In the genomic region with DNA sequence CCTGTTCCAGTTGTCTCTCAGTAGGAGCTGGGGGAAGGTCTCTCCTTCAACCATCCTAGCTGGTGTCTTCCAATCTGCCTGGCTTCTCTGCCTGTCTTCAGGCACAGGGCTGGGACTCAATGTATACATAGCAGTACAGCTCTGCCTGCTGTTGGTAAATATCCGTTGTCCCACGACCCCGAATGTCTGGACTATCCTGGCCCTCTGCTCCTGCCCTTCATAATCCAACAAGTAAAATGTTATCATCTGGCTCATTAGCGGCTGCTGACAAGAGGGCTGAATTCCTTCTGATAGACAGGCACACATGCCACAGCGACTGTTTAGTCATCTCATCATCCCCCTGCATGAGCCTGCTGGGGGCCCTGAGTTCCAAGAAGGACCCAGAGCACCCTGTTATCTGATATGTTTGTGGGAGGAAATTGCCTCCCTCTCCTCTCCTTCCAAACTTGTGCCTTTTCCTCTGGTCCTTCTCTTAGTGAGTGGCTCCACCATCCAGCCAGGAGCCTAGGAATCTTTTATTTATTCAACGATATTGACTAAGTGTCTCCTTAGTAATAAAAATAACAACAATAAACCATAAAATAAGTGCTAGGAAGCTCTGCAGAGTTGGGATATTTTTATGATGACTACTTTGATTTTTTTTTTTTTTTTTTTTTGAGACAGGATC, we compare ENCODE assay signal across 9 cellular contexts. TPM values are rescaled to one million over a fixed set of nuclear protein-coding genes. Genes with fewer than 3 reads are reported as not detected.
DNase-seq lines count a peak whose midpoint lies in the region; ATAC-seq, FAIRE-seq and TF ChIP-seq lines count a peak whose summit lies in the region.
"Had no signal": no experiment of that assay in that cellular context is flagged by ENCODE, and none has a peak within 500 bp of the region (broad histone marks: within the 10 kb centered on the region; RNA-seq: fewer than 3 reads in every experiment).

No MANE protein-coding gene starts in this region.

- no peak for TF ChIP-seq CTCF in osteoblast (IDR thresholded peaks at IDR 0.05; ENCODE audit: extremely low read depth, low read depth, low read length)

- H3K27me3 Mint-ChIP-seq in central memory CD8-positive, alpha-beta T cell, result no peaks in the 10 kb centered on the region
- H3K27me3 Mint-ChIP-seq: activated naive CD4-positive, alpha-beta T cell treated with anti-CD3 and anti-CD28 coated beads, Interleukin-2, amount 50 U/mL, for 24 hours had no signal

- H4K20me1 ChIP-seq in osteoblast (ENCODE audit: insufficient read depth, low read length), result no peaks in the 10 kb centered on the region

- H3K27ac ChIP-seq in osteoblast (ENCODE audit: low read depth, low read length) (peak overlapping the region; percentile 77), small intestine (ENCODE audit: low read depth in 1 of 2, low read length in 1 of 2) (no peak overlapping the region)

- H3K79me2 ChIP-seq in osteoblast (ENCODE audit: insufficient read depth, low read length), result no peaks in the 10 kb centered on the region

- H3K4me3 ChIP-seq in osteoblast (ENCODE audit: insufficient read depth, low read length), result no peak overlapping the region
- no peak overlapping the region for H3K4me3 ChIP-seq in small intestine (ENCODE audit: low read depth in 1 of 2, low read length in 2 of 2)

- H2AFZ ChIP-seq in osteoblast (ENCODE audit: low read length), result peak overlapping the region; percentile 53

- H3K27me3 ChIP-seq in osteoblast (ENCODE audit: insufficient read depth, low read length) (peaks cover 3% of the 10 kb centered on the region), small intestine (ENCODE audit: control insufficient read depth in 2 of 2, insufficient read depth in 2 of 2, low read length in 2 of 2) (no peaks in the 10 kb centered on the region)

- H3K4me1 ChIP-seq in osteoblast (ENCODE audit: insufficient read depth, low read length), result peaks cover 25% of the 10 kb centered on the region
- peaks cover 0 to 2% of the 10 kb centered on the region in 2 donors for H3K4me1 ChIP-seq in small intestine (ENCODE audit: control insufficient read depth in 2 of 2, insufficient read depth in 1 of 2, low read depth in 1 of 2, low read length in 1 of 2)

- H3K4me1 Mint-ChIP-seq in central memory CD8-positive, alpha-beta T cell, result peaks cover 80% of the 10 kb centered on the region

- peak overlapping the region; percentile 56 for H3K4me2 ChIP-seq in osteoblast (ENCODE audit: insufficient read depth, low read length)

- no peak for FAIRE-seq in small intestine (lab: Jason Lieb, UNC)

- H3K9me3 ChIP-seq in osteoblast (ENCODE audit: low read depth, low read length) (no peaks in the 10 kb centered on the region), small intestine (ENCODE audit: control insufficient read depth, low read depth) (no peaks in the 10 kb centered on the region)

- H3K27ac Mint-ChIP-seq in central memory CD8-positive, alpha-beta T cell (ENCODE audit: low read depth), result peak overlapping the region; percentile 96

- peak; percentile 8 for DNase-seq in GF-D8 (lab: John Stamatoyannopoulos, UW)
- peak; percentile 45 for DNase-seq in NCI-H226
- no peak for DNase-seq in central memory CD8-positive, alpha-beta T cell (ENCODE audit: low spot score in 2 of 2)
- peak; percentile 91 for DNase-seq in osteoblast (ENCODE audit: insufficient read length, low spot score, missing footprints)
- no peak for DNase-seq in small intestine
- no peak for DNase-seq in NCI-H1105 treated with DMSO at 0.1 percent for 48 hours (lab: John Stamatoyannopoulos, UW)
- DNase-seq: NCI-H1436 treated with DMSO at 0.1 percent for 48 hours had no signal

- peaks cover 5% of the 10 kb centered on the region for H3K36me3 Mint-ChIP-seq in central memory CD8-positive, alpha-beta T cell (ENCODE audit: insufficient read depth)
- H3K36me3 Mint-ChIP-seq: activated naive CD4-positive, alpha-beta T cell treated with anti-CD3 and anti-CD28 coated beads, Interleukin-2, amount 50 U/mL, for 24 hours had no signal

- WGBS in small intestine, 3 donors, result 35 to 50% (median 48%) methylated on average over 6 of the region's 6 CpGs

- peak overlapping the region; percentile 32 for H3K4me3 Mint-ChIP-seq in central memory CD8-positive, alpha-beta T cell
- H3K4me3 Mint-ChIP-seq: activated naive CD4-positive, alpha-beta T cell treated with anti-CD3 and anti-CD28 coated beads, Interleukin-2, amount 50 U/mL, for 24 hours had no signal

- no peaks in the 10 kb centered on the region for H3K9me3 Mint-ChIP-seq in central memory CD8-positive, alpha-beta T cell
- H3K9me3 Mint-ChIP-seq: activated naive CD4-positive, alpha-beta T cell treated with anti-CD3 and anti-CD28 coated beads, Interleukin-2, amount 50 U/mL, for 24 hours had no signal

- ATAC-seq in central memory CD8-positive, alpha-beta T cell (replicated peaks; ENCODE audit: extremely low read depth, poor library complexity, severe bottlenecking), result no peak
- ATAC-seq in HG02938 (IDR thresholded peaks at IDR 0.05; ENCODE audit: unreplicated experiment), result no peak

- H3K36me3 ChIP-seq in osteoblast (ENCODE audit: insufficient read depth, low read length), result no peaks in the 10 kb centered on the region
- no peaks in the 10 kb centered on the region for H3K36me3 ChIP-seq in small intestine (ENCODE audit: control insufficient read depth in 2 of 2, insufficient read depth in 2 of 2, low read length in 2 of 2)

RNA-seq across cellular contexts. Expression of a gene that starts 29.5 kb away (rescaled TPM):
- 114 and 122 TPM in 2 replicates for total RNA-seq in osteoblast
- polyA plus RNA-seq in small intestine, result 1 to 10 TPM; 3.8 to 9.8 (median 3.8) TPM

Comparison
In these comparisons a context has a peak if more than half of its experiments do, and no peak if none do; other contexts are left out.
1. DNase-seq: peak in GF-D8 (single experiment), NCI-H226 (single experiment) and osteoblast (single experiment); none in central memory CD8-positive, alpha-beta T cell (0 of 2), small intestine (single experiment) and NCI-H1105 treated with DMSO at 0.1 percent for 48 hours (single experiment).